In the genomic region with DNA sequence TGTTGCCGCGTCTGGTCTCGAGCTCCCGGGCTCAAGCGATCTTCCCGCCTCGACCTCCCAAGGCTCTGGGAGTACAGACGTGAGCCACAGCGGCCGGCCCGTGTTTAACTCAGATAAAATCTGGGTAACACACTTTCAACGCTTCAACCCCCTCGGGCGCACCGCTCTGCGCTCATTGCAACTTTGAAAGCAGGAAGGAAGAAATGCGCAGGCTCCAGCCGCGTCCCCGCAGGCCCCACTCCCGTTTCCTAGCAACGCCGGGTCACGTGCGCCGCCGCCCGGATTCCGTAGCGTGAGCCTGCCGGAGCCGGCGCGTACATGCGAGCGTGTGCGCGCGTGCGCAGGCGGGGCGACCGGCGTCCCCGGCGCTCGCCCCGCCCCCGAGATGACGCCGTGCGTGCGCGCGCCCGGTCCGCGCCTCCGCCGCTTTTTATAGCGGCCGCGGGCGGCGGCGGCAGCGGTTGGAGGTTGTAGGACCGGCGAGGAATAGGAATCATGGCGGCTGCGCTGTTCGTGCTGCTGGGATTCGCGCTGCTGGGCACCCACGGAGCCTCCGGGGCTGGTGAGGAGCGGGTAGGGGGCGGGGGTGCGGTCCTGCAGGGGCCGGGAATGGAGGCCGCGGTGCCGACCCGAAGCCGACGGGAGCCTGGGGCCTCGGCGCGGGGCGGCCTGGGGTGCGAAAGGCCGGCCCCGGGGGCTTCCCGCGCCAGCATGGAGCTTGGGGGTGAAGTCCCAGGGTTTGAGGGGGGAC, we compare ENCODE assay signal across 1 cellular context.
TF ChIP-seq lines count a peak whose summit lies in the region.

A gene (plus strand): TSS at position 457 of the 751 bp plus-strand sequence. CDS start 39 bp downstream, at position 496.

TF ChIP-seq in WTC11, 78 proteins besides CTCF, POLR2A, EP300 and RAD21 (continued from another document):
- TF ChIP-seq, protein P1, sequence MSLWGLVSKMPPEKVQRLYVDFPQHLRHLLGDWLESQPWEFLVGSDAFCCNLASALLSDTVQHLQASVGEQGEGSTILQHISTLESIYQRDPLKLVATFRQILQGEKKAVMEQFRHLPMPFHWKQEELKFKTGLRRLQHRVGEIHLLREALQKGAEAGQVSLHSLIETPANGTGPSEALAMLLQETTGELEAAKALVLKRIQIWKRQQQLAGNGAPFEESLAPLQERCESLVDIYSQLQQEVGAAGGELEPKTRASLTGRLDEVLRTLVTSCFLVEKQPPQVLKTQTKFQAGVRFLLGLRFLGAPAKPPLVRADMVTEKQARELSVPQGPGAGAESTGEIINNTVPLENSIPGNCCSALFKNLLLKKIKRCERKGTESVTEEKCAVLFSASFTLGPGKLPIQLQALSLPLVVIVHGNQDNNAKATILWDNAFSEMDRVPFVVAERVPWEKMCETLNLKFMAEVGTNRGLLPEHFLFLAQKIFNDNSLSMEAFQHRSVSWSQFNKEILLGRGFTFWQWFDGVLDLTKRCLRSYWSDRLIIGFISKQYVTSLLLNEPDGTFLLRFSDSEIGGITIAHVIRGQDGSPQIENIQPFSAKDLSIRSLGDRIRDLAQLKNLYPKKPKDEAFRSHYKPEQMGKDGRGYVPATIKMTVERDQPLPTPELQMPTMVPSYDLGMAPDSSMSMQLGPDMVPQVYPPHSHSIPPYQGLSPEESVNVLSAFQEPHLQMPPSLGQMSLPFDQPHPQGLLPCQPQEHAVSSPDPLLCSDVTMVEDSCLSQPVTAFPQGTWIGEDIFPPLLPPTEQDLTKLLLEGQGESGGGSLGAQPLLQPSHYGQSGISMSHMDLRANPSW (CRISPR knock-in tag; conservative IDR thresholded peaks at IDR 0.05; ENCODE audit: low read depth), result no peak
- TF ChIP-seq, protein P2, sequence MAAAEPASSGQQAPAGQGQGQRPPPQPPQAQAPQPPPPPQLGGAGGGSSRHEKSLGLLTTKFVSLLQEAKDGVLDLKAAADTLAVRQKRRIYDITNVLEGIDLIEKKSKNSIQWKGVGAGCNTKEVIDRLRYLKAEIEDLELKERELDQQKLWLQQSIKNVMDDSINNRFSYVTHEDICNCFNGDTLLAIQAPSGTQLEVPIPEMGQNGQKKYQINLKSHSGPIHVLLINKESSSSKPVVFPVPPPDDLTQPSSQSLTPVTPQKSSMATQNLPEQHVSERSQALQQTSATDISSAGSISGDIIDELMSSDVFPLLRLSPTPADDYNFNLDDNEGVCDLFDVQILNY (CRISPR knock-in tag; IDR thresholded peaks at IDR 0.05), result peak; percentile 68; the same call in 1 of the 2 replicates
- TF ChIP-seq, protein P3, sequence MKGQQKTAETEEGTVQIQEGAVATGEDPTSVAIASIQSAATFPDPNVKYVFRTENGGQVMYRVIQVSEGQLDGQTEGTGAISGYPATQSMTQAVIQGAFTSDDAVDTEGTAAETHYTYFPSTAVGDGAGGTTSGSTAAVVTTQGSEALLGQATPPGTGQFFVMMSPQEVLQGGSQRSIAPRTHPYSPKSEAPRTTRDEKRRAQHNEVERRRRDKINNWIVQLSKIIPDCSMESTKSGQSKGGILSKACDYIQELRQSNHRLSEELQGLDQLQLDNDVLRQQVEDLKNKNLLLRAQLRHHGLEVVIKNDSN (CRISPR knock-in tag; IDR thresholded peaks at IDR 0.05), result peak; percentile 97
- TF ChIP-seq SMAD3 (CRISPR knock-in tag; IDR thresholded peaks at IDR 0.05; ENCODE audit: borderline replicate concordance) (no peak), EMX1 (CRISPR knock-in tag; IDR thresholded peaks at IDR 0.05) (no peak), GTF2I (CRISPR knock-in tag; conservative IDR thresholded peaks at IDR 0.05) (no peak), PRRX2 (CRISPR knock-in tag; IDR thresholded peaks at IDR 0.05) (0 out of 2 replicates have a peak, but pooled peaks have one; percentile 45), ESRRA (CRISPR knock-in tag; IDR thresholded peaks at IDR 0.05; ENCODE audit: borderline replicate concordance) (0 out of 2 replicates have a peak, but pooled peaks have one; percentile 70)
- TF ChIP-seq, protein P4, sequence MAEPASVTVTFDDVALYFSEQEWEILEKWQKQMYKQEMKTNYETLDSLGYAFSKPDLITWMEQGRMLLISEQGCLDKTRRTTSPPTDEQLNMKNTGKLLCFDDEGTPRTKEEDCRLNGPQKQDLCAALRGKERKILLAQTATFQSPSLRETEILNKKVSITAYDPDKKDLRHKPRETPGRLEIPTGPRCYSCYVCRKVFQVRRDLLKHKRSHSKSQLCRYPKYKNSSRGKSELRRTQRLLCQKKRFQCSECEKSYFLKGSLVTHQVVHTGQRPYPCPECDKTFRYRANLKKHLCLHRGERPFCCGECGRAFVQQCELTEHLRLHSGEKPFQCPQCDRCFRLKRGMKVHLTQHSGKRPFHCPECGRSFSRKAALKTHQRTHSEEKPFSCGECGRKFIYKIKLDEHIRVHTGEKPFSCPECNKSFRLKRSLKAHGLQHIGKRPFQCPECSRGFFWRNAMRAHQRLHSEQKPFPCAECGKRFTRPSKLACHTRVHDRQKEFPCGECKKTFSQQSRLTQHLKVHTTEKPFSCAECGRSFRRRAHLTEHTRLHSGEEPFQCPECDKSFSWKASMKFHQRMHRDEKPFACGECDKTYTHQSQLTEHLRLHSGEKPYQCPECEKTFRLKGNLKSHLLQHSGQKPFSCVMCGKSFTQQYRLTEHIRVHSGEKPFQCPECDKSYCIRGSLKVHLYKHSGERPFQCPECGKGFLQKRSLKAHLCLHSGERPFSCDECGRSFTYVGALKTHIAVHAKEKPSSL (CRISPR knock-in tag; conservative IDR thresholded peaks at IDR 0.05), result no peak
TF ChIP-seq in WTC11: peak in this region for 19.
